21 cellular contexts compared by ENCODE assay signal in the genomic region with DNA sequence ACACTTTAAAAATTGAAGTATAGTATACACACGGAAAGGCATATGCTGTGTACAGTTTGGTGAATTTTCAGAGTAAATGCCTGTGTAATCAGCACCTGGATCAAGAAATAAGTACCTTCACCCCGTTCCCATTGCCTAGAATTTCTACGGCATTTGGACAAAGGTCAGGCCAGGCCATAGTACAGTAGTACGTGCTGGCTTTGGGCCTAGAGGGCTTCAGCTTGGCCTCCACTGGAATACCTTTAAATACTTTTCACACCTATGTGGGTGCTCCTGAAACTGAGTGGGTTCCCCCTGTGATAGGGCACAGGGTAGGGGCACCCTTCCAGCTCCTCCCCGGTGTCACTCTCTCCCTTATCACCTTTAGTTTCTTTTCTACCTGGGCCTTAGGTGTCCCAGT.
"Had no signal": no experiment of that assay in that cellular context is flagged by ENCODE, and none has a peak within 500 bp of the region (broad histone marks: within the 10 kb centered on the region; RNA-seq: fewer than 3 reads in every experiment).

No MANE protein-coding gene starts in this region.

- H3K27ac ChIP-seq: adrenal gland, neural progenitor cell, right atrium auricular region, testis, upper lobe of right lung had no signal

- H3K9me3 ChIP-seq: adrenal gland, prostate gland, right atrium auricular region, SK-N-SH, testis, upper lobe of right lung had no signal

- H3K36me3 ChIP-seq: adrenal gland, neural progenitor cell, prostate gland, right atrium auricular region, upper lobe of right lung had no signal

- H3K9ac ChIP-seq: neural progenitor cell, SK-N-SH had no signal

- H3K27ac Mint-ChIP-seq: activated CD4-positive, alpha-beta T cell treated with anti-CD3 and anti-CD28 coated beads, Interleukin-2, amount 10 ng/mL, durations not matched to agents 24 days and 14 days; activated CD8-positive, alpha-beta T cell treated with anti-CD3 and anti-CD28 coated beads for 36 hours; activated naive CD4-positive, alpha-beta T cell treated with anti-CD3 and anti-CD28 coated beads, Interleukin-2, amount 50 U/mL, for 72 hours; activated T-helper 1 cell treated with anti-CD3 and anti-CD28 coated beads, Interleukin-12 subunit alpha, Interleukin-12 subunit beta, Interleukin-2, Interleukin-4 antibody, amounts not matched to agents 30 ng/mL and 10 ng/mL and 1 ng/mL, durations not matched to agents 14 hours and 24 hours and 36 hours; neural progenitor cell; stimulated activated effector memory CD8-positive, alpha-beta T cell treated with anti-CD3 and anti-CD28 coated beads, Interleukin-12 subunit alpha, Interleukin-12 subunit beta, amount 100 ng/mL, for 72 hours; T-helper 2 cell treated with Interferon-gamma antibody and Interleukin-4, amounts not matched to agents 5 μg/mL and 100 μg/mL, for 36 hours had no signal

- H3K27me3 ChIP-seq: adrenal gland, right atrium auricular region, testis, upper lobe of right lung had no signal

- H3K36me3 Mint-ChIP-seq: activated naive CD4-positive, alpha-beta T cell treated with anti-CD3 and anti-CD28 coated beads, Interleukin-2, amount 50 U/mL, for 72 hours had no signal

- H3K4me3 ChIP-seq: adrenal gland, neural progenitor cell, prostate gland, right atrium auricular region, skin epidermis, testis, upper lobe of right lung had no signal

- H3K4me2 ChIP-seq: neural progenitor cell, SK-N-SH had no signal

- H3K9me3 Mint-ChIP-seq: activated CD4-positive, alpha-beta T cell treated with anti-CD3 and anti-CD28 coated beads, Interleukin-2, amount 10 ng/mL, durations not matched to agents 24 days and 14 days; activated CD8-positive, alpha-beta T cell treated with anti-CD3 and anti-CD28 coated beads for 36 hours; activated naive CD4-positive, alpha-beta T cell treated with anti-CD3 and anti-CD28 coated beads, Interleukin-2, amount 50 U/mL, for 72 hours; activated T-helper 1 cell treated with anti-CD3 and anti-CD28 coated beads, Interleukin-12 subunit alpha, Interleukin-12 subunit beta, Interleukin-2, Interleukin-4 antibody, amounts not matched to agents 30 ng/mL and 10 ng/mL and 1 ng/mL, durations not matched to agents 14 hours and 24 hours and 36 hours; neural progenitor cell; stimulated activated effector memory CD8-positive, alpha-beta T cell treated with anti-CD3 and anti-CD28 coated beads, Interleukin-12 subunit alpha, Interleukin-12 subunit beta, amount 100 ng/mL, for 72 hours; T-helper 2 cell treated with Interferon-gamma antibody and Interleukin-4, amounts not matched to agents 5 μg/mL and 100 μg/mL, for 36 hours had no signal

- H2AFZ ChIP-seq: neural progenitor cell had no signal

- DNase-seq: activated CD4-positive, alpha-beta T cell treated with anti-CD3 and anti-CD28 coated beads, Interleukin-2, amount 10 ng/mL, durations not matched to agents 24 days and 14 days; activated CD4-positive, CD25-positive, alpha-beta regulatory T cell; activated CD8-positive, alpha-beta T cell treated with anti-CD3 and anti-CD28 coated beads for 36 hours; activated gamma-delta T cell treated with Interleukin-2 at 50 U/mL for 16 hours; effector CD8-positive, alpha-beta T cell; glutamatergic neuron; hippocampal formation; SK-N-SH; stimulated activated CD4-positive, alpha-beta T cell treated with anti-CD3 and anti-CD28 coated beads, Interleukin-15, amount 100 ng/mL, for 24 hours; stimulated activated CD4-positive, alpha-beta T cell treated with anti-CD3 and anti-CD28 coated beads, Interleukin-4, amount 100 ng/mL, for 1 hour; testis had no signal

- H3K4me3 Mint-ChIP-seq: activated CD4-positive, alpha-beta T cell treated with anti-CD3 and anti-CD28 coated beads, Interleukin-2, amount 10 ng/mL, durations not matched to agents 24 days and 14 days; activated CD8-positive, alpha-beta T cell treated with anti-CD3 and anti-CD28 coated beads for 36 hours; activated T-helper 1 cell treated with anti-CD3 and anti-CD28 coated beads, Interleukin-12 subunit alpha, Interleukin-12 subunit beta, Interleukin-2, Interleukin-4 antibody, amounts not matched to agents 30 ng/mL and 10 ng/mL and 1 ng/mL, durations not matched to agents 14 hours and 24 hours and 36 hours; neural progenitor cell; stimulated activated effector memory CD8-positive, alpha-beta T cell treated with anti-CD3 and anti-CD28 coated beads, Interleukin-12 subunit alpha, Interleukin-12 subunit beta, amount 100 ng/mL, for 72 hours; T-helper 2 cell treated with Interferon-gamma antibody and Interleukin-4, amounts not matched to agents 5 μg/mL and 100 μg/mL, for 36 hours had no signal

- ATAC-seq: activated CD8-positive, alpha-beta T cell treated with anti-CD3 and anti-CD28 coated beads for 36 hours; activated naive CD4-positive, alpha-beta T cell treated with anti-CD3 and anti-CD28 coated beads, Interleukin-2, amount 50 U/mL, for 72 hours; stimulated activated effector memory CD8-positive, alpha-beta T cell treated with anti-CD3 and anti-CD28 coated beads, Interleukin-12 subunit alpha, Interleukin-12 subunit beta, amount 100 ng/mL, for 72 hours; upper lobe of right lung had no signal

- H3K27me3 Mint-ChIP-seq: activated CD4-positive, alpha-beta T cell treated with anti-CD3 and anti-CD28 coated beads, Interleukin-2, amount 10 ng/mL, durations not matched to agents 24 days and 14 days; activated CD8-positive, alpha-beta T cell treated with anti-CD3 and anti-CD28 coated beads for 36 hours had no signal
